9 cellular contexts compared by ENCODE assay signal in the genomic region with DNA sequence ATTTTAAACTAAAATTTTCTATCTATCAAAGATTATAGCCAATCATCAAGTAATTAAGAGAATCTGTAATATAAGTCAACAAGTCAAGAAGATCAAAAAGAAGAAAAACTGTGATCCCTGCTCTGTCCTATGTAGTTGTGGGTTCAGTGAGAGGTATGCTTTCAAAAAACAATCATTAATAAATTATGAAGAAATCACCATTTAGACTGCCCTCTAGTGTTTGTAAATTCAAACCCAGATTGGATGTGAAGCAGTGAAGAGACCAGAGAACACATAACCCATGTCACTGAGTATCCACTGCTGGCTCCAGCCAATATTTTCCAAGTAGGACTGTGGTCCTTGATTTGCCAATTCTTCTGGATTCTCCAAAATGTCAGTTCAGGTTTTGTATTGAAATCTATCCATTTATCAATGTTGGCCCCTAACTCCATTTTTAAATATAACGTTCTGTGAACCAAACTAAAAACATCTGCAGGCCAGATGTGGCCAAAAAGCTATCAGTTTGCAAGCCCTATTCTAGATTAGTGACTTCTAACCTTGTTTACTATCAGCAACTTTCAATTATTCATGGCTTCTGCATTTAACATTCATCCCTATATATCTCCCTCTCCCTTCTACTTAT.
DNase-seq lines count a peak whose midpoint lies in the region; ATAC-seq and TF ChIP-seq lines count a peak whose summit lies in the region.
"Had no signal": no experiment of that assay in that cellular context is flagged by ENCODE, and none has a peak within 500 bp of the region (broad histone marks: within the 10 kb centered on the region; RNA-seq: fewer than 3 reads in every experiment).

No MANE protein-coding gene starts in this region.

- no peaks in the 10 kb centered on the region for H3K27me3 ChIP-seq in A673 (replicated peaks; ENCODE audit: insufficient read depth, low read depth, low read length, poor library complexity)

- POLR2A ChIA-PET in A673 (lab: Charles Lee; ENCODE audit: low non-redundant PET), result no interaction called here

- intact Hi-C loops in A673 (cut with micrococcal nuclease; ENCODE audit: unreplicated experiment), result loop anchor here (10.0 kb wide), 1 partner anchor 101 kb away; no protein-coding TSS in a partner anchor

- peaks cover 5% of the 10 kb centered on the region for H3K9me3 Mint-ChIP-seq in stimulated activated effector memory CD8-positive, alpha-beta T cell treated with anti-CD3 and anti-CD28 coated beads, Interleukin-12 subunit alpha, Interleukin-12 subunit beta, amount 100 ng/mL, for 72 hours

- H3K4me3 ChIP-seq in A673 (ENCODE audit: low read depth, low read length, poor library complexity, severe bottlenecking), result no peak overlapping the region

- CTCF ChIA-PET in A673 (lab: Charles Lee), result no interaction called here

- peak; percentile 15 for DNase-seq in A673 (ENCODE audit: low spot score)
- peak; percentile 32 for DNase-seq in HT-29 (ENCODE audit: low spot score)
- peak; percentile 49 for DNase-seq in SW480 (ENCODE audit: low spot score)
- peak; percentile 4 for DNase-seq in hepatic stellate cell (ENCODE audit: low spot score)
- DNase-seq in stimulated activated effector memory CD8-positive, alpha-beta T cell treated with anti-CD3 and anti-CD28 coated beads, Interleukin-12 subunit alpha, Interleukin-12 subunit beta, amount 100 ng/mL, for 72 hours (ENCODE audit: low spot score in 2 of 2), result no peak
- no peak for DNase-seq in NCI-H2171 (lab: John Stamatoyannopoulos, UW)
- DNase-seq in T-helper 9 cell, result no peak
- DNase-seq in mucosa of gallbladder (ENCODE audit: low spot score), result no peak
- DNase-seq: naive B cell had no signal

- no peaks in the 10 kb centered on the region for H3K36me3 Mint-ChIP-seq in stimulated activated effector memory CD8-positive, alpha-beta T cell treated with anti-CD3 and anti-CD28 coated beads, Interleukin-12 subunit alpha, Interleukin-12 subunit beta, amount 100 ng/mL, for 72 hours
- H3K36me3 Mint-ChIP-seq: naive B cell had no signal

- H3K27ac Mint-ChIP-seq in stimulated activated effector memory CD8-positive, alpha-beta T cell treated with anti-CD3 and anti-CD28 coated beads, Interleukin-12 subunit alpha, Interleukin-12 subunit beta, amount 100 ng/mL, for 72 hours, result no peak overlapping the region
- H3K27ac Mint-ChIP-seq: naive B cell had no signal

- no peak for ATAC-seq in stimulated activated effector memory CD8-positive, alpha-beta T cell treated with anti-CD3 and anti-CD28 coated beads, Interleukin-12 subunit alpha, Interleukin-12 subunit beta, amount 100 ng/mL, for 72 hours

- H3K4me3 Mint-ChIP-seq in stimulated activated effector memory CD8-positive, alpha-beta T cell treated with anti-CD3 and anti-CD28 coated beads, Interleukin-12 subunit alpha, Interleukin-12 subunit beta, amount 100 ng/mL, for 72 hours, result no peak overlapping the region
- H3K4me3 Mint-ChIP-seq: naive B cell had no signal

- TF ChIP-seq CTCF in A673 (conservative IDR thresholded peaks at IDR 0.05; ENCODE audit: low read depth, low read length), result peak; percentile 46

- H3K4me1 ChIP-seq in A673 (ENCODE audit: insufficient read depth, low read length, poor library complexity, severe bottlenecking), result no peaks in the 10 kb centered on the region

- H3K4me1 Mint-ChIP-seq in stimulated activated effector memory CD8-positive, alpha-beta T cell treated with anti-CD3 and anti-CD28 coated beads, Interleukin-12 subunit alpha, Interleukin-12 subunit beta, amount 100 ng/mL, for 72 hours, result no peaks in the 10 kb centered on the region
- H3K4me1 Mint-ChIP-seq: naive B cell had no signal

- H3K27ac ChIP-seq in A673 (ENCODE audit: low read depth, low read length, poor library complexity, severe bottlenecking), result no peak overlapping the region

- no peaks in the 10 kb centered on the region for H3K36me3 ChIP-seq in A673 (ENCODE audit: insufficient read depth, low read length, poor library complexity, severe bottlenecking)

- no TSS peak for BruUV-seq in A673 (replicated peaks; lab: Mats Ljungman, UMichigan)

- no peaks in the 10 kb centered on the region for H3K9me3 ChIP-seq in A673 (ENCODE audit: low read depth, low read length, poor library complexity, severe bottlenecking)

Comparison
In these comparisons a context has a peak if more than half of its experiments do, and no peak if none do; other contexts are left out.
1. DNase-seq: peak in A673 (single experiment), HT-29 (single experiment), SW480 (single experiment) and hepatic stellate cell (single experiment); none in stimulated activated effector memory CD8-positive, alpha-beta T cell treated with anti-CD3 and anti-CD28 coated beads, Interleukin-12 subunit alpha, Interleukin-12 subunit beta, amount 100 ng/mL, for 72 hours (0 of 2), NCI-H2171 (single experiment), T-helper 9 cell (single experiment) and mucosa of gallbladder (single experiment).